Comparison of ENCODE assay signal across 8 cellular contexts in the genomic region with DNA sequence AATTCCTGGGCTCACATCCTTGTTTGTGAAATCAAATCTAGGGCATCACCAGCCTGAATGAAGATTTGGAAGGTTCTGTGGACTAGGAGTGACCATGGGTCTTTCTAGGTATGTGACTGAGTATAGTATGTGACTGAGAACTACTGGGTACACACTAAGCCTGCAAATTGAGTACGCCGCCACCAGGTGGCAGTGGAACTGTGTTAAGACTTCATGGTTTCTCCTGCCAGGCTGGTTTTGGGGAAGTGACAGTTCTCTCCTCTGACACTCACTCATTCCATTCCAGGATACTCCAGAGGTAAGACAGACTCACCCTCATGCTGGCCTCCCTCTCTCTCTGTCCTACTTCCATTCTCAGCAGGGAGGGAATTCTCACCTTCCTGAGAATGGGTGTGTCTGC.
DNase-seq lines count a peak whose midpoint lies in the region; ATAC-seq and TF ChIP-seq lines count a peak whose summit lies in the region.
"Not testable (repeated sequence)": the region's sequence is repeated elsewhere in the genome, so short reads cannot be mapped to it uniquely, and the experiment has no call there.

No MANE protein-coding gene starts in this region.

- not testable (repeated sequence) for H3K36me3 ChIP-seq in SJCRH30

- not testable (repeated sequence) for H3K4me1 ChIP-seq in SJCRH30

- H3K27me3 ChIP-seq in SJCRH30 = not testable (repeated sequence)

- H3K9me3 ChIP-seq in SJCRH30 (replicated peaks) = not testable (repeated sequence)

- H3K4me1 Mint-ChIP-seq in endothelial cell (ENCODE audit: unreplicated experiment) = not testable (repeated sequence)

- not testable (repeated sequence) for H3K4me3 Mint-ChIP-seq in endothelial cell (ENCODE audit: unreplicated experiment)

- H3K36me3 Mint-ChIP-seq in endothelial cell (ENCODE audit: low read depth, unreplicated experiment) = not testable (repeated sequence)

- TF ChIP-seq CTCF in endothelial cell (IDR thresholded peaks at IDR 0.05; ENCODE audit: unreplicated experiment) = peak; percentile 57

- not testable (repeated sequence) for H3K27ac ChIP-seq in SJCRH30

- not testable (repeated sequence) for H3K27me3 Mint-ChIP-seq in endothelial cell (ENCODE audit: unreplicated experiment)

- H3K27ac Mint-ChIP-seq in endothelial cell (ENCODE audit: unreplicated experiment) = not testable (repeated sequence)

- peak; percentile 49 for ATAC-seq in left lobe of liver

- H3K4me3 ChIP-seq in SJCRH30 = not testable (repeated sequence)

- peak; percentile 72 for DNase-seq in CD1c-positive myeloid dendritic cell (ENCODE audit: extremely low spot score)
- peak; percentile 16 for DNase-seq in HCEC 1CT
- peak; percentile 14 for DNase-seq in NCI-H1694 treated with DMSO at 0.1 percent for 48 hours (lab: John Stamatoyannopoulos, UW)
- DNase-seq in SJCRH30 = peak; percentile 53 to 80
- DNase-seq in activated T-cell treated with anti-CD3 and anti-CD28 coated beads for 24 hours (ENCODE audit: low read depth) = peak; percentile 16
- not testable (repeated sequence) for DNase-seq in endothelial cell (ENCODE audit: low spot score); left lobe of liver (ENCODE audit: low spot score)
- peak; percentile 51 to 52 for DNase-seq in stimulated activated CD4-positive, alpha-beta T cell treated with anti-CD3 and anti-CD28 coated beads, Interleukin-2, amount 100 ng/mL, for 48 hours

- not testable (repeated sequence) for H3K9me3 Mint-ChIP-seq in endothelial cell (ENCODE audit: unreplicated experiment)
